In genomic region chr1:205748398-205749093, GRCh38 we compare ENCODE assay signal across 8 cellular contexts. TPM values are rescaled to one million over a fixed set of nuclear protein-coding genes. Genes with fewer than 3 reads are reported as not detected.
DNase-seq lines count a peak whose midpoint lies in the region; ATAC-seq and TF ChIP-seq lines count a peak whose summit lies in the region.

No MANE protein-coding gene starts in this region.

- TF ChIP-seq POLR2A in prostate gland (IDR thresholded peaks at IDR 0.05), result no peak

- no peak for TF ChIP-seq CTCF in AG04449 (IDR thresholded peaks at IDR 0.05; ENCODE audit: insufficient read depth, low read length, missing control alignments)
- no peak for TF ChIP-seq CTCF in prostate gland (IDR thresholded peaks at IDR 0.05)

- H3K36me3 Mint-ChIP-seq in activated T-helper 2 cell treated with anti-CD3 and anti-CD28 coated beads, Interferon-gamma antibody, Interleukin-2, Interleukin-4, amounts not matched to agents 10 μg/mL and 5 μg/mL and 100 μg/mL, durations not matched to agents 14 hours and 24 hours and 36 hours (ENCODE audit: low read depth), result peaks cover 41% of the 10 kb centered on the region

- H3K4me3 ChIP-seq in AG04449 (ENCODE audit: low read depth, low read length) (peak overlapping the region; percentile 83), prostate gland (peak overlapping the region; percentile 82 to 99)

- no peaks in the 10 kb centered on the region for H3K27me3 ChIP-seq in prostate gland (replicated peaks; ENCODE audit: insufficient read depth)

- no peaks in the 10 kb centered on the region for H3K9me3 Mint-ChIP-seq in activated T-helper 2 cell treated with anti-CD3 and anti-CD28 coated beads, Interferon-gamma antibody, Interleukin-2, Interleukin-4, amounts not matched to agents 10 μg/mL and 5 μg/mL and 100 μg/mL, durations not matched to agents 14 hours and 24 hours and 36 hours

- no peaks in the 10 kb centered on the region for H3K36me3 ChIP-seq in prostate gland

- H3K4me1 Mint-ChIP-seq in activated T-helper 2 cell treated with anti-CD3 and anti-CD28 coated beads, Interferon-gamma antibody, Interleukin-2, Interleukin-4, amounts not matched to agents 10 μg/mL and 5 μg/mL and 100 μg/mL, durations not matched to agents 14 hours and 24 hours and 36 hours (ENCODE audit: low read depth), result peaks cover 44% of the 10 kb centered on the region

- no peaks in the 10 kb centered on the region for H3K4me1 ChIP-seq in prostate gland (replicated peaks)

- under 1% methylated on average over 13 of the region's 13 CpGs for WGBS in prostate gland

- CTCF ChIA-PET in AG04449 (lab: Yijun Ruan, JAX), result interaction anchor here (1.2 to 1.5 kb wide), 3 partner anchors 26 to 157 kb away, joined by 4 to 5 read pairs (median 4); partner anchors contain the start of gene RAB29

- intact Hi-C loops in activated T-helper 2 cell treated with anti-CD3 and anti-CD28 coated beads, Interferon-gamma antibody, Interleukin-2, Interleukin-4, amounts not matched to agents 10 μg/mL and 5 μg/mL and 100 μg/mL, durations not matched to agents 14 hours and 24 hours and 36 hours (cut with micrococcal nuclease), result loop anchor here (1.0 to 2.0 kb wide), 4 partner anchors 30 to 117 kb away; partner anchors contain the start of gene SLC41A1
- intact Hi-C loops in prostate gland (cut with DNase I), result no loop called here

- peak overlapping the region; percentile 93 for H3K27ac Mint-ChIP-seq in activated T-helper 2 cell treated with anti-CD3 and anti-CD28 coated beads, Interferon-gamma antibody, Interleukin-2, Interleukin-4, amounts not matched to agents 10 μg/mL and 5 μg/mL and 100 μg/mL, durations not matched to agents 14 hours and 24 hours and 36 hours

- POLR2A ChIA-PET in AG04449 (lab: Yijun Ruan, JAX), result interaction anchor here (0.9 to 1.6 kb wide), 2 partner anchors 11 to 116 kb away, joined by 5 to 6 read pairs; partner anchors contain the start of gene ELK4

- no peaks in the 10 kb centered on the region for H3K27me3 Mint-ChIP-seq in activated T-helper 2 cell treated with anti-CD3 and anti-CD28 coated beads, Interferon-gamma antibody, Interleukin-2, Interleukin-4, amounts not matched to agents 10 μg/mL and 5 μg/mL and 100 μg/mL, durations not matched to agents 14 hours and 24 hours and 36 hours (ENCODE audit: low read depth)

- H3K27ac ChIP-seq in prostate gland, result peak overlapping the region; percentile 98 to 100

- H3K4me3 Mint-ChIP-seq in activated T-helper 2 cell treated with anti-CD3 and anti-CD28 coated beads, Interferon-gamma antibody, Interleukin-2, Interleukin-4, amounts not matched to agents 10 μg/mL and 5 μg/mL and 100 μg/mL, durations not matched to agents 14 hours and 24 hours and 36 hours (ENCODE audit: low read depth), result peak overlapping the region; percentile 99

- no peak for ATAC-seq in HG03520 (IDR thresholded peaks at IDR 0.05; ENCODE audit: unreplicated experiment)
- ATAC-seq in GM19328 (IDR thresholded peaks at IDR 0.05; ENCODE audit: unreplicated experiment), result no peak

- H3K9me3 ChIP-seq in prostate gland, result no peaks in the 10 kb centered on the region

- no peak for DNase-seq in AG04449 (ENCODE audit: low read depth, low spot score)
- peak; percentile 43 for DNase-seq in GM04503 (ENCODE audit: low read depth)
- DNase-seq in NCI-H2171 (lab: John Stamatoyannopoulos, UW), result peak; percentile 13
- peak; percentile 19 for DNase-seq in activated T-helper 2 cell treated with anti-CD3 and anti-CD28 coated beads, Interferon-gamma antibody, Interleukin-2, Interleukin-4, amounts not matched to agents 10 μg/mL and 5 μg/mL and 100 μg/mL, durations not matched to agents 14 hours and 24 hours and 36 hours (ENCODE audit: low spot score)
- peak; percentile 66 for DNase-seq in foreskin melanocyte
- DNase-seq in prostate gland (ENCODE audit: low spot score), result peak; percentile 33

RNA-seq across cellular contexts. Expression of gene NUCKS1, which starts 1.4 kb away (rescaled TPM):
- total RNA-seq in activated T-helper 2 cell treated with anti-CD3 and anti-CD28 coated beads, Interferon-gamma antibody, Interleukin-2, Interleukin-4, amounts not matched to agents 10 μg/mL and 5 μg/mL and 100 μg/mL, durations not matched to agents 14 hours and 24 hours and 36 hours, result 176 and 180 TPM in 2 replicates
- 100 to 1,000 TPM; 102 to 111 TPM for total RNA-seq in prostate gland

RNA-seq across cellular contexts. Expression of gene RAB29, which starts 26.7 kb away (rescaled TPM):
- total RNA-seq in activated T-helper 2 cell treated with anti-CD3 and anti-CD28 coated beads, Interferon-gamma antibody, Interleukin-2, Interleukin-4, amounts not matched to agents 10 μg/mL and 5 μg/mL and 100 μg/mL, durations not matched to agents 14 hours and 24 hours and 36 hours, result 26.2 and 26.7 TPM in 2 replicates
- 10 to 100 TPM; 18.6 to 36.7 TPM for total RNA-seq in prostate gland
